19 cellular contexts compared by ENCODE assay signal in the genomic region with DNA sequence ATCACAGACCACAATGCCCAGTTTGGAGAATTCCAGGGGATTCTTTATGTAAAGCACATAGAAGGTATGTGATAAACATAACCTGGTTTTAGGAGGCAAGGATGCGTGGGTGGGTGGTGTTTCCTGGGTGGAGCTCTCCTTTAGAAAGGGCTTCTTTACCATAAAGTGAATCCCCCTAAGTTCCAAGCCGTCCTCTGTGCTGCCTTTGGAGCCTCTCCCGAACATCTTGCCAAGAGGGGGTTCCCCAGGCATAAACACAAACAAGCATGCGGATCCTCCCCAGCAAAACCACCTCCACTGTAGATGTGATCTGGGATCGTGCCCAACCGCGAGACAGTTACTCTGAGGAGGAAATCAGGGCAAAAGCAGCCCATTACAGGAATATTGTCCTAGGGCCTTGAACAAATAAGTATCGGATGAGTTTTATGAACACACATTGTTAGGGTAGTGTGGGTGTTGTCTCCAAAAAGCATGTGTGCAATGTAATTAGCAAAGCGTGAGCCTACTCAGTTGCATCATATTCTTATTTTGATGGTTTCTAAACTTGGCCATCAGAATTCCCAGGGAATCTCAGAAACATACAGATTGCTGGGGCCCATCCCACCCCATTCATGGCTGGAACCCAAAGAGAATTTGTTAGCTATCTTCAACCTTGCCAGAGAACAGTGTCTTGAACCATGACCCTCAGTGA. TPM values are rescaled to one million over a fixed set of nuclear protein-coding genes. Genes with fewer than 3 reads are reported as not detected.
A peak's percentile ranks its signal among the peaks of the same experiment; 100 is the strongest.
DNase-seq lines count a peak whose midpoint lies in the region; TF ChIP-seq lines count a peak whose summit lies in the region.
"Had no signal": no experiment of that assay in that cellular context is flagged by ENCODE, and none has a peak within 500 bp of the region (broad histone marks: within the 10 kb centered on the region; RNA-seq: fewer than 3 reads in every experiment).

No MANE protein-coding gene starts in this region.

- TF ChIP-seq POLR2A in spleen (IDR thresholded peaks at IDR 0.05): no peak

- no peaks in the 10 kb centered on the region for H3K36me3 Mint-ChIP-seq in activated naive CD4-positive, alpha-beta T cell treated with anti-CD3 and anti-CD28 coated beads, Interleukin-2, amount 10 ng/mL, durations not matched to agents 7 days and 5 days
- H3K36me3 Mint-ChIP-seq: activated naive CD4-positive, alpha-beta T cell treated with anti-CD3 and anti-CD28 coated beads, Interleukin-2, amount 50 U/mL, for 24 hours had no signal

- H3K4me3 Mint-ChIP-seq in activated naive CD4-positive, alpha-beta T cell treated with anti-CD3 and anti-CD28 coated beads, Interleukin-2, amount 10 ng/mL, durations not matched to agents 7 days and 5 days: no peak overlapping the region
- H3K4me3 Mint-ChIP-seq: activated CD4-positive, alpha-beta T cell treated with anti-CD3 and anti-CD28 coated beads, Interleukin-2, amount 10 ng/mL, durations not matched to agents 7 days and 5 days; activated naive CD4-positive, alpha-beta T cell treated with anti-CD3 and anti-CD28 coated beads, Interleukin-2, amount 50 U/mL, for 24 hours; mesothelial cell of epicardium had no signal

- H3K4me3 ChIP-seq in right atrium auricular region (no peak overlapping the region), spleen (no peak overlapping the region)
- H3K4me3 ChIP-seq: HAP-1 had no signal

- H3K27ac Mint-ChIP-seq in activated naive CD4-positive, alpha-beta T cell treated with anti-CD3 and anti-CD28 coated beads, Interleukin-2, amount 10 ng/mL, durations not matched to agents 7 days and 5 days: no peak overlapping the region
- H3K27ac Mint-ChIP-seq: activated CD4-positive, alpha-beta T cell treated with anti-CD3 and anti-CD28 coated beads, Interleukin-2, amount 10 ng/mL, durations not matched to agents 7 days and 5 days; activated naive CD4-positive, alpha-beta T cell treated with anti-CD3 and anti-CD28 coated beads, Interleukin-2, amount 50 U/mL, for 24 hours; mesothelial cell of epicardium had no signal

- H3K27me3 Mint-ChIP-seq in activated naive CD4-positive, alpha-beta T cell treated with anti-CD3 and anti-CD28 coated beads, Interleukin-2, amount 10 ng/mL, durations not matched to agents 7 days and 5 days: peaks cover 9% of the 10 kb centered on the region
- H3K27me3 Mint-ChIP-seq: activated CD4-positive, alpha-beta T cell treated with anti-CD3 and anti-CD28 coated beads, Interleukin-2, amount 10 ng/mL, durations not matched to agents 7 days and 5 days; activated naive CD4-positive, alpha-beta T cell treated with anti-CD3 and anti-CD28 coated beads, Interleukin-2, amount 50 U/mL, for 24 hours had no signal

- H3K9me3 ChIP-seq in right atrium auricular region (no peaks in the 10 kb centered on the region), spleen (no peaks in the 10 kb centered on the region)
- H3K9me3 ChIP-seq: HAP-1 had no signal

- CTCF ChIA-PET in activated naive CD4-positive, alpha-beta T cell treated with anti-CD3 and anti-CD28 coated beads, Interleukin-2, amount 10 ng/mL, durations not matched to agents 7 days and 5 days (lab: Charles Lee): no interaction called here

- H3K27ac ChIP-seq in right atrium auricular region: peak overlapping the region; percentile 6 to 45
- peak overlapping the region in 2 of 8 donors; percentile 0 to 30 for H3K27ac ChIP-seq in spleen
- H3K27ac ChIP-seq: brain microvascular endothelial cell had no signal

- H3K4me1 Mint-ChIP-seq in activated naive CD4-positive, alpha-beta T cell treated with anti-CD3 and anti-CD28 coated beads, Interleukin-2, amount 10 ng/mL, durations not matched to agents 7 days and 5 days: no peaks in the 10 kb centered on the region
- H3K4me1 Mint-ChIP-seq: activated CD4-positive, alpha-beta T cell treated with anti-CD3 and anti-CD28 coated beads, Interleukin-2, amount 10 ng/mL, durations not matched to agents 7 days and 5 days; activated naive CD4-positive, alpha-beta T cell treated with anti-CD3 and anti-CD28 coated beads, Interleukin-2, amount 50 U/mL, for 24 hours; mesothelial cell of epicardium had no signal

- WGBS in spleen, 5 donors: 65 to 83% (median 69%) methylated on average over 6 to 9 of the region's 9 CpGs

- TF ChIP-seq CTCF in right atrium auricular region (IDR thresholded peaks at IDR 0.05) (no peak), spleen (IDR thresholded peaks at IDR 0.05 in 8 of 11, conservative IDR thresholded peaks at IDR 0.05 in 3 of 11) (no peak)

- intact Hi-C loops in spleen (cut with DNase I; ENCODE audit: low total_unique reads): no loop called here

- DNase-seq in GM04503 (ENCODE audit: low read depth): peak; percentile 49
- DNase-seq in amniotic epithelial cell (ENCODE audit: low read depth): peak; percentile 10
- no peak for DNase-seq in right atrium auricular region (ENCODE audit: low spot score)
- peak; percentile 6 for DNase-seq in spleen
- no peak for DNase-seq in SHP77 treated with DMSO at 0.1 percent for 48 hours (lab: John Stamatoyannopoulos, UW)
- no peak for DNase-seq in 8988T
- DNase-seq in activated naive CD4-positive, alpha-beta T cell treated with anti-CD3 and anti-CD28 coated beads, Interleukin-2, amount 10 ng/mL, durations not matched to agents 7 days and 5 days: no peak
- DNase-seq: activated CD4-positive, alpha-beta T cell treated with anti-CD3 and anti-CD28 coated beads, Interleukin-2, amount 10 ng/mL, durations not matched to agents 7 days and 5 days; brain microvascular endothelial cell; C1 segment of cervical spinal cord; DMS53; islet precursor cell; NCI-H1105 treated with DMSO at 0.1 percent for 48 hours; NCI-H82; stimulated activated CD4-positive, alpha-beta T cell treated with anti-CD3 and anti-CD28 coated beads, Interleukin-4, amount 100 ng/mL, for 1 hour; substantia nigra had no signal

- H3K9me3 Mint-ChIP-seq in activated naive CD4-positive, alpha-beta T cell treated with anti-CD3 and anti-CD28 coated beads, Interleukin-2, amount 10 ng/mL, durations not matched to agents 7 days and 5 days: no peaks in the 10 kb centered on the region
- H3K9me3 Mint-ChIP-seq: activated CD4-positive, alpha-beta T cell treated with anti-CD3 and anti-CD28 coated beads, Interleukin-2, amount 10 ng/mL, durations not matched to agents 7 days and 5 days; activated naive CD4-positive, alpha-beta T cell treated with anti-CD3 and anti-CD28 coated beads, Interleukin-2, amount 50 U/mL, for 24 hours; mesothelial cell of epicardium had no signal

- H3K27me3 ChIP-seq in right atrium auricular region (no peaks in the 10 kb centered on the region), spleen (replicated peaks in 1 of 7) (no peaks in the 10 kb centered on the region)
- H3K27me3 ChIP-seq: brain microvascular endothelial cell had no signal

- H3K36me3 ChIP-seq in right atrium auricular region (no peaks in the 10 kb centered on the region), spleen (peaks cover 0 to 24% (median 3%) of the 10 kb centered on the region in 6 donors)
- H3K36me3 ChIP-seq: HAP-1 had no signal

- peaks cover 0 to 52% of the 10 kb centered on the region in 2 donors for H3K4me1 ChIP-seq in right atrium auricular region
- H3K4me1 ChIP-seq in spleen: peaks cover 0 to 23% (median 9%) of the 10 kb centered on the region in 6 donors
- H3K4me1 ChIP-seq: HAP-1 had no signal

RNA-seq across cellular contexts. Expression of a gene that starts 48.8 kb away (rescaled TPM):
- total RNA-seq in right atrium auricular region (10 to 100 TPM; 59.6 to 70.7 TPM), spleen (100 to 1,000 TPM in 2 of 7 donors, 10 to 100 TPM in 5; 71.2 to 119 (median 79.1) TPM)
- polyA plus RNA-seq in spleen: 10 to 100 TPM; 12.0 to 26.1 (median 17.1) TPM

Comparison
In these comparisons a context has a peak if more than half of its experiments do, and no peak if none do; other contexts are left out.
1. DNase-seq: peak in GM04503 (single experiment), amniotic epithelial cell (single experiment) and spleen (single experiment); none in right atrium auricular region (single experiment), SHP77 treated with DMSO at 0.1 percent for 48 hours (single experiment), 8988T (single experiment) and activated naive CD4-positive, alpha-beta T cell treated with anti-CD3 and anti-CD28 coated beads, Interleukin-2, amount 10 ng/mL, durations not matched to agents 7 days and 5 days (single experiment).